Comparison of ENCODE assay signal across 23 cellular contexts in the genomic region with DNA sequence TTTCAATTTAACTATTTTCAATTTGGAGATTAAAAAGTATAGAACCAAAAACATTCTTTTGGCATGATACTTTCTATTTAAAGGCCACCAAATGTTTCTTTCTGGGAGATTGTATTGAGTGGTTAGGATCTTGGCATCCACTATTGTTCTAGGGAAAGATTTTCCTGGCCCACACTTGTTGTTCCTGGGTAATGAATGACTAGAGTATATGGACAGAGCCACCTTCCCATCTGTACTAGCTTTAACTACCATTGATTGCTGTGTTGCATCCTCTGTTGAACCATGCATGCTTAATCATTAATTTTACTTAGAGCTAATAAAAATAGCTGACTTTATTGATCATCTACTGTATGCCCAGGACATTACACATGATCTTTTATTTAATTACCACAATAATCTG.
"Had no signal": no experiment of that assay in that cellular context is flagged by ENCODE, and none has a peak within 500 bp of the region (broad histone marks: within the 10 kb centered on the region; RNA-seq: fewer than 3 reads in every experiment).

No MANE protein-coding gene starts in this region.

- H3K27ac ChIP-seq: heart left ventricle had no signal

- H3K4me3 Mint-ChIP-seq: activated CD4-positive, alpha-beta memory T cell treated with anti-CD3 and anti-CD28 coated beads, Interleukin-2, amount 10 ng/mL, durations not matched to agents 7 days and 5 days; activated naive CD8-positive, alpha-beta T cell treated with anti-CD3 and anti-CD28 coated beads, Interleukin-2, amount 10 ng/mL, durations not matched to agents 7 days and 5 days; activated T-helper 17 cell treated with anti-CD3 and anti-CD28 coated beads, Interleukin-2, amount 50 U/mL, for 72 hours; immature natural killer cell; mesothelial cell of epicardium; stimulated activated naive CD8-positive, alpha-beta T cell treated with anti-CD3 and anti-CD28 coated beads, Interleukin-15, amount 100 ng/mL, for 72 hours had no signal

- H3K27me3 ChIP-seq: dorsolateral prefrontal cortex, heart left ventricle had no signal

- ATAC-seq: activated T-helper 17 cell treated with anti-CD3 and anti-CD28 coated beads, Interleukin-2, amount 50 U/mL, for 72 hours; heart left ventricle; left cardiac atrium; stimulated activated naive CD8-positive, alpha-beta T cell treated with anti-CD3 and anti-CD28 coated beads, Interleukin-15, amount 100 ng/mL, for 72 hours had no signal

- H3K36me3 ChIP-seq: heart left ventricle had no signal

- H3K27me3 Mint-ChIP-seq: activated naive CD8-positive, alpha-beta T cell treated with anti-CD3 and anti-CD28 coated beads, Interleukin-2, amount 10 ng/mL, durations not matched to agents 7 days and 5 days; activated T-helper 17 cell treated with anti-CD3 and anti-CD28 coated beads, Interleukin-2, amount 50 U/mL, for 72 hours; stimulated activated naive CD8-positive, alpha-beta T cell treated with anti-CD3 and anti-CD28 coated beads, Interleukin-15, amount 100 ng/mL, for 72 hours had no signal

- H3K4me1 Mint-ChIP-seq: mesothelial cell of epicardium had no signal

- H3K9me3 Mint-ChIP-seq: activated CD4-positive, alpha-beta memory T cell treated with anti-CD3 and anti-CD28 coated beads, Interleukin-2, amount 10 ng/mL, durations not matched to agents 7 days and 5 days; activated naive CD8-positive, alpha-beta T cell treated with anti-CD3 and anti-CD28 coated beads, Interleukin-2, amount 10 ng/mL, durations not matched to agents 7 days and 5 days; activated T-helper 17 cell treated with anti-CD3 and anti-CD28 coated beads, Interleukin-2, amount 50 U/mL, for 72 hours; immature natural killer cell; mesothelial cell of epicardium; stimulated activated naive CD8-positive, alpha-beta T cell treated with anti-CD3 and anti-CD28 coated beads, Interleukin-15, amount 100 ng/mL, for 72 hours had no signal

- H3K4me3 ChIP-seq: dorsolateral prefrontal cortex, heart left ventricle, lung, smooth muscle cell had no signal

- DNase-seq: activated CD4-positive, alpha-beta memory T cell treated with anti-CD3 and anti-CD28 coated beads, Interleukin-2, amount 10 ng/mL, durations not matched to agents 7 days and 5 days; activated CD4-positive, alpha-beta T cell treated with anti-CD3 and anti-CD28 coated beads for 48 hours; activated CD4-positive, CD25-positive, alpha-beta regulatory T cell; activated naive CD4-positive, alpha-beta T cell; activated naive CD8-positive, alpha-beta T cell treated with anti-CD3 and anti-CD28 coated beads, Interleukin-2, amount 10 ng/mL, durations not matched to agents 7 days and 5 days; activated T-cell treated with anti-CD3 and anti-CD28 coated beads, Interleukin-2, amount 50 U/mL, for 1 hour; amygdala; caudate nucleus; dorsolateral prefrontal cortex; foreskin melanocyte; heart left ventricle; immature natural killer cell; left cardiac atrium; occipital lobe; stimulated activated CD4-positive, alpha-beta T cell treated with anti-CD3 and anti-CD28 coated beads, Interleukin-4, amount 100 ng/mL, for 1 hour; stimulated activated naive CD8-positive, alpha-beta T cell treated with anti-CD3 and anti-CD28 coated beads, Interleukin-15, amount 100 ng/mL, for 72 hours; T1000; trophoblast cell had no signal

- H3K4me1 ChIP-seq: heart left ventricle had no signal

- H3K36me3 Mint-ChIP-seq: activated naive CD8-positive, alpha-beta T cell treated with anti-CD3 and anti-CD28 coated beads, Interleukin-2, amount 10 ng/mL, durations not matched to agents 7 days and 5 days; brain; immature natural killer cell; mesothelial cell of epicardium had no signal

- H3K27ac Mint-ChIP-seq: activated CD4-positive, alpha-beta memory T cell treated with anti-CD3 and anti-CD28 coated beads, Interleukin-2, amount 10 ng/mL, durations not matched to agents 7 days and 5 days; activated naive CD8-positive, alpha-beta T cell treated with anti-CD3 and anti-CD28 coated beads, Interleukin-2, amount 10 ng/mL, durations not matched to agents 7 days and 5 days; activated T-helper 17 cell treated with anti-CD3 and anti-CD28 coated beads, Interleukin-2, amount 50 U/mL, for 72 hours; immature natural killer cell; mesothelial cell of epicardium; stimulated activated naive CD8-positive, alpha-beta T cell treated with anti-CD3 and anti-CD28 coated beads, Interleukin-15, amount 100 ng/mL, for 72 hours had no signal
